Comparison of ENCODE assay signal across 1 cellular context in genomic region chr2:12827721-12828120, GRCh38.
TF ChIP-seq lines count a peak whose summit lies in the region.

No MANE protein-coding gene starts in this region.

TF ChIP-seq in H1, 55 proteins besides CTCF, POLR2A, EP300 and RAD21:
- no peak for TF ChIP-seq SRF (IDR thresholded peaks at IDR 0.05; ENCODE audit: low read depth, low read length)
- TF ChIP-seq SIX5 (IDR thresholded peaks at IDR 0.05; ENCODE audit: low read depth, low read length): no peak
- TF ChIP-seq GTF2F1 (IDR thresholded peaks at IDR 0.05; ENCODE audit: borderline replicate concordance, low read depth, low read length): no peak
- TF ChIP-seq RFX5 (IDR thresholded peaks at IDR 0.05; ENCODE audit: borderline replicate concordance, low read depth, low read length): no peak
- TF ChIP-seq GABPA (IDR thresholded peaks at IDR 0.05; ENCODE audit: borderline replicate concordance, insufficient read depth, low read length): no peak
- no peak for TF ChIP-seq PHF8 (conservative IDR thresholded peaks at IDR 0.05; ENCODE audit: low read depth, low read length)
- TF ChIP-seq POU5F1 (IDR thresholded peaks at IDR 0.05; ENCODE audit: low read depth, low read length): no peak
- no peak for TF ChIP-seq JUN (IDR thresholded peaks at IDR 0.05; ENCODE audit: low read depth, low read length)
TF ChIP-seq in H1: peak in this region for 0.
